8 cellular contexts compared by ENCODE assay signal in the genomic region with DNA sequence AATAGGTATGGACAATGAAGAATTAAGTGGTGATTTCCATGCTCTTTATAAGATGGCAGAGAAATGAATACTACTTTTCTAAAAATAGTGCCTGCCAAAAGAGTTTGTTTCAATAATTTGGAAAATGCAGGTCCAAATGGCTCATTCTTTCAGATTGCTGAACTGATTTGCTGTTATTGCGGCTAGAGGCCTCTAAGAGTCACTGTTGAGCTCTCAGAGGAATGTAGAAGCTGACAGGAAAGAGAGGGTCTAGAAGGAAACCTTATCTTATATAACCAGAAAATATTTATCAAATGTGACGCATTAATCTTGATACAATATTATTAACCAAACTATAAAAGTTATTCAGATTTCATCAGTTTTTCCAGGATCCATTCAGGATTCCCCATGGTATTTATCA.
DNase-seq lines count a peak whose midpoint lies in the region; ATAC-seq and TF ChIP-seq lines count a peak whose summit lies in the region.

No MANE protein-coding gene starts in this region.

- H3K4me1 ChIP-seq in left ventricle myocardium inferior: no peaks in the 10 kb centered on the region

- TF ChIP-seq CTCF in left ventricle myocardium inferior (IDR thresholded peaks at IDR 0.05; ENCODE audit: borderline replicate concordance): peak; percentile 50
- peak; percentile 61 for TF ChIP-seq CTCF in epithelial cell of proximal tubule (conservative IDR thresholded peaks at IDR 0.05; ENCODE audit: low read depth, low read length)

- no peaks in the 10 kb centered on the region for H3K27me3 ChIP-seq in left ventricle myocardium inferior (ENCODE audit: low read depth)

- H3K4me3 ChIP-seq in left ventricle myocardium inferior (no peak overlapping the region), epithelial cell of proximal tubule (ENCODE audit: low read depth, low read length) (no peak overlapping the region)

- intact Hi-C loops in left ventricle myocardium inferior (cut with micrococcal nuclease) (no loop called here), Right ventricle myocardium inferior (cut with DNase I) (no loop called here), sciatic nerve (cut with DNase I) (no loop called here)

- DNase-seq in left ventricle myocardium inferior (no peak), Right ventricle myocardium inferior (ENCODE audit: missing footprints) (no peak), NCI-H460 (ENCODE audit: extremely low read depth, low read depth) (peak; percentile 14), epithelial cell of proximal tubule (ENCODE audit: low read depth) (no peak), superior temporal gyrus (ENCODE audit: extremely low spot score) (peak; percentile 14), A172 (ENCODE audit: low spot score) (no peak), sciatic nerve (ENCODE audit: low spot score) (no peak)

- no peak for ATAC-seq in Right ventricle myocardium inferior
- ATAC-seq in GM19023 (IDR thresholded peaks at IDR 0.05; ENCODE audit: unreplicated experiment): no peak
- no peak for ATAC-seq in sciatic nerve

- no peaks in the 10 kb centered on the region for H3K9me3 ChIP-seq in left ventricle myocardium inferior (replicated peaks)

- no peaks in the 10 kb centered on the region for H3K36me3 ChIP-seq in left ventricle myocardium inferior

- H3K27ac ChIP-seq in left ventricle myocardium inferior (replicated peaks): no peak overlapping the region

Comparison
In these comparisons a context has a peak if more than half of its experiments do, and no peak if none do; other contexts are left out.
1. DNase-seq: peak in NCI-H460 (single experiment) and superior temporal gyrus (single experiment); none in left ventricle myocardium inferior (single experiment), Right ventricle myocardium inferior (single experiment), epithelial cell of proximal tubule (single experiment), A172 (single experiment) and sciatic nerve (single experiment).